8 cellular contexts compared by ENCODE assay signal in the genomic region with DNA sequence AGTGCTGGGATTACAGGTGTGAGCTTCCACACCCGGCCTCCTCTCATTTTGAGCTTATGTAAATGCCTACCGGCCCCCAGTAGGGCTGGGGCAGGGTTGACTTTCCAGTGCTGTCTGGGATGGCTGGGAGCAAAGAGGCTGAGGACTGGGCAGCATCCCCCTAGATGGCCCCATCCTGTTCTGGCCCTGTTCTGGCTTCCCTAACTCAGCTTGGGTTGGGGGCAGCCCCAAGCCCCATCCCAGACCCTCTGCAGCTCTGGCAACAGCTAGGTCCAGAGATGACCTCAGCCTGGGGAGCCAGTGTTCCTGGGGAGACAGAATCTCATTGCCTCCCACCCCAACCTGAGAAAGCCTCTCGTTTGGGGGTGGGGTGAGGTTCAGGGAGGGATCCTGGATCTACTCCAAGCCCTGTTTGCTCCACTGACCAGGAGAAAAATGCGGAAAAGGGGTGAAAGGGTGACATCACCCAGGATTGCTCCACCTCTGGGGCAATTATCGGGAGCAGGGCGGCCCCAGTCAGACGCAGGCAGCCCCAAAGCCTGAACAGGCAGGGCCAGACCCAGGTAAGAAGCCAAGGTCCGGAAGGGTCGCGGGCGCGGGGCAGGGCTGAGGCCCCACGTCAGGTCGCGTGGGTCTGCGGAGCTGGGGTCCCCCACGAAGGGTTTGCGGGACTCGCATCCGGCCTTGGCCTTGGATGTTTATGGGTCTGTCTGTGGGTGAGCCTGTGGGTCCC. TPM values are rescaled to one million over a fixed set of nuclear protein-coding genes. Genes with fewer than 3 reads are reported as not detected.
DNase-seq lines count a peak whose midpoint lies in the region; ATAC-seq and TF ChIP-seq lines count a peak whose summit lies in the region.

TSS of gene PNPLA2 (plus strand) at position 519 of the 733 bp plus-strand sequence. CDS start 805 bp downstream, outside the sequence.

- ATAC-seq in heart right ventricle (peak in 4 of 8 donors; percentile 0 to 1 (median 0)), GM18498 (IDR thresholded peaks at IDR 0.05; ENCODE audit: unreplicated experiment) (no peak)

- no peaks in the 10 kb centered on the region for H3K9me3 ChIP-seq in heart right ventricle

- intact Hi-C loops in activated T-helper 1 cell treated with anti-CD3 and anti-CD28 coated beads, Interleukin-12 subunit alpha, Interleukin-12 subunit beta, Interleukin-2, Interleukin-4 antibody, amounts not matched to agents 30 ng/mL and 10 ng/mL and 1 ng/mL, durations not matched to agents 14 hours and 24 hours and 36 hours (cut with micrococcal nuclease) = loop anchor here (1.0 kb wide), 3 partner anchors 9 to 22 kb away; partner anchors contain the start of genes CRACR2B and RPLP2
- intact Hi-C loops in heart right ventricle (cut with DNase I) = no loop called here

- peak within 1 kb of the TSS; percentile 69 to 99 (median 92) for H3K4me3 ChIP-seq in heart right ventricle

- peaks cover 0 to 42% (median 6%) of the 10 kb centered on the region in 9 donors for H3K36me3 ChIP-seq in heart right ventricle

- no peak for DNase-seq in activated CD4-positive, alpha-beta T cell treated with anti-CD3 and anti-CD28 coated beads, Interleukin-2, amount 10 ng/mL, durations not matched to agents 7 days and 5 days
- DNase-seq in activated CD4-positive, alpha-beta T cell treated with anti-CD3 and anti-CD28 coated beads for 48 hours = no peak
- no peak for DNase-seq in activated T-helper 1 cell treated with anti-CD3 and anti-CD28 coated beads, Interleukin-12 subunit alpha, Interleukin-12 subunit beta, Interleukin-2, Interleukin-4 antibody, amounts not matched to agents 30 ng/mL and 10 ng/mL and 1 ng/mL, durations not matched to agents 14 hours and 24 hours and 36 hours (ENCODE audit: low spot score)
- DNase-seq in heart right ventricle (no peak), renal cortical epithelial cell (ENCODE audit: low read depth) (peak; percentile 79), activated gamma-delta T cell treated with Interleukin-2 at 50 U/mL for 16 hours (no peak), NCI-H2029 treated with DMSO at 0.1 percent for 48 hours (lab: John Stamatoyannopoulos, UW) (no peak)

- H3K4me3 Mint-ChIP-seq in activated CD4-positive, alpha-beta T cell treated with anti-CD3 and anti-CD28 coated beads, Interleukin-2, amount 10 ng/mL, durations not matched to agents 7 days and 5 days = peak within 1 kb of the TSS; percentile 84
- H3K4me3 Mint-ChIP-seq in activated T-helper 1 cell treated with anti-CD3 and anti-CD28 coated beads, Interleukin-12 subunit alpha, Interleukin-12 subunit beta, Interleukin-2, Interleukin-4 antibody, amounts not matched to agents 30 ng/mL and 10 ng/mL and 1 ng/mL, durations not matched to agents 14 hours and 24 hours and 36 hours = peak within 1 kb of the TSS; percentile 87

- CTCF ChIA-PET in activated CD4-positive, alpha-beta T cell treated with anti-CD3 and anti-CD28 coated beads, Interleukin-2, amount 10 ng/mL, durations not matched to agents 7 days and 5 days (lab: Charles Lee) = interaction anchor here (0.7 to 2.1 kb wide), 11 partner anchors 10 to 412 kb away, joined by 3 to 12 read pairs (median 5); partner anchors contain the start of genes CEND1, PIDD1 and RPLP2

- H3K27ac Mint-ChIP-seq in activated CD4-positive, alpha-beta T cell treated with anti-CD3 and anti-CD28 coated beads, Interleukin-2, amount 10 ng/mL, durations not matched to agents 7 days and 5 days = peak within 1 kb of the TSS; percentile 92
- peak within 1 kb of the TSS; percentile 77 for H3K27ac Mint-ChIP-seq in activated T-helper 1 cell treated with anti-CD3 and anti-CD28 coated beads, Interleukin-12 subunit alpha, Interleukin-12 subunit beta, Interleukin-2, Interleukin-4 antibody, amounts not matched to agents 30 ng/mL and 10 ng/mL and 1 ng/mL, durations not matched to agents 14 hours and 24 hours and 36 hours

- POLR2A ChIA-PET in activated CD4-positive, alpha-beta T cell treated with anti-CD3 and anti-CD28 coated beads, Interleukin-2, amount 10 ng/mL, durations not matched to agents 7 days and 5 days (lab: Charles Lee) = interaction anchor here (1.1 kb wide), 1 partner anchor 9 kb away, joined by 3 read pairs; the partner anchor contains the start of gene RPLP2

- peak within 1 kb of the TSS; percentile 87 to 99 (median 98) for H3K27ac ChIP-seq in heart right ventricle

- H3K36me3 Mint-ChIP-seq in activated CD4-positive, alpha-beta T cell treated with anti-CD3 and anti-CD28 coated beads, Interleukin-2, amount 10 ng/mL, durations not matched to agents 7 days and 5 days (ENCODE audit: low read depth) = peaks cover 3% of the 10 kb centered on the region
- H3K36me3 Mint-ChIP-seq in activated T-helper 1 cell treated with anti-CD3 and anti-CD28 coated beads, Interleukin-12 subunit alpha, Interleukin-12 subunit beta, Interleukin-2, Interleukin-4 antibody, amounts not matched to agents 30 ng/mL and 10 ng/mL and 1 ng/mL, durations not matched to agents 14 hours and 24 hours and 36 hours (ENCODE audit: low read depth) = no peaks in the 10 kb centered on the region

- H3K4me1 ChIP-seq in heart right ventricle = peaks cover 16 to 43% (median 34%) of the 10 kb centered on the region in 9 donors

- TF ChIP-seq CTCF in heart right ventricle (IDR thresholded peaks at IDR 0.05) = no peak

- 32% methylated on average over 20 of the region's 20 CpGs for WGBS in heart right ventricle, 2 donors

- H3K27me3 ChIP-seq in heart right ventricle = no peaks in the 10 kb centered on the region

- peaks cover 23% of the 10 kb centered on the region for H3K4me1 Mint-ChIP-seq in activated CD4-positive, alpha-beta T cell treated with anti-CD3 and anti-CD28 coated beads, Interleukin-2, amount 10 ng/mL, durations not matched to agents 7 days and 5 days
- no peaks in the 10 kb centered on the region for H3K4me1 Mint-ChIP-seq in activated T-helper 1 cell treated with anti-CD3 and anti-CD28 coated beads, Interleukin-12 subunit alpha, Interleukin-12 subunit beta, Interleukin-2, Interleukin-4 antibody, amounts not matched to agents 30 ng/mL and 10 ng/mL and 1 ng/mL, durations not matched to agents 14 hours and 24 hours and 36 hours (ENCODE audit: low read depth)

- no peaks in the 10 kb centered on the region for H3K27me3 Mint-ChIP-seq in activated CD4-positive, alpha-beta T cell treated with anti-CD3 and anti-CD28 coated beads, Interleukin-2, amount 10 ng/mL, durations not matched to agents 7 days and 5 days
- no peaks in the 10 kb centered on the region for H3K27me3 Mint-ChIP-seq in activated T-helper 1 cell treated with anti-CD3 and anti-CD28 coated beads, Interleukin-12 subunit alpha, Interleukin-12 subunit beta, Interleukin-2, Interleukin-4 antibody, amounts not matched to agents 30 ng/mL and 10 ng/mL and 1 ng/mL, durations not matched to agents 14 hours and 24 hours and 36 hours (ENCODE audit: insufficient read depth)

- no peaks in the 10 kb centered on the region for H3K9me3 Mint-ChIP-seq in activated CD4-positive, alpha-beta T cell treated with anti-CD3 and anti-CD28 coated beads, Interleukin-2, amount 10 ng/mL, durations not matched to agents 7 days and 5 days
- no peaks in the 10 kb centered on the region for H3K9me3 Mint-ChIP-seq in activated T-helper 1 cell treated with anti-CD3 and anti-CD28 coated beads, Interleukin-12 subunit alpha, Interleukin-12 subunit beta, Interleukin-2, Interleukin-4 antibody, amounts not matched to agents 30 ng/mL and 10 ng/mL and 1 ng/mL, durations not matched to agents 14 hours and 24 hours and 36 hours

RNA-seq across cellular contexts. Expression of gene PNPLA2, which starts in this region (rescaled TPM):
- 10 to 100 TPM; 68.9 to 71.9 TPM for total RNA-seq in activated CD4-positive, alpha-beta T cell treated with anti-CD3 and anti-CD28 coated beads, Interleukin-2, amount 10 ng/mL, durations not matched to agents 7 days and 5 days
- total RNA-seq in activated T-helper 1 cell treated with anti-CD3 and anti-CD28 coated beads, Interleukin-12 subunit alpha, Interleukin-12 subunit beta, Interleukin-2, Interleukin-4 antibody, amounts not matched to agents 30 ng/mL and 10 ng/mL and 1 ng/mL, durations not matched to agents 14 hours and 24 hours and 36 hours = 63.3 and 64.0 TPM in 2 replicates
- 100 to 1,000 TPM; 183 to 359 (median 251) TPM for total RNA-seq in heart right ventricle
- 100 to 1,000 TPM; 114 to 148 TPM for polyA plus RNA-seq in heart right ventricle
- total RNA-seq in renal cortical epithelial cell = 19.3 and 60.1 TPM in 2 replicates
